In the genomic region with DNA sequence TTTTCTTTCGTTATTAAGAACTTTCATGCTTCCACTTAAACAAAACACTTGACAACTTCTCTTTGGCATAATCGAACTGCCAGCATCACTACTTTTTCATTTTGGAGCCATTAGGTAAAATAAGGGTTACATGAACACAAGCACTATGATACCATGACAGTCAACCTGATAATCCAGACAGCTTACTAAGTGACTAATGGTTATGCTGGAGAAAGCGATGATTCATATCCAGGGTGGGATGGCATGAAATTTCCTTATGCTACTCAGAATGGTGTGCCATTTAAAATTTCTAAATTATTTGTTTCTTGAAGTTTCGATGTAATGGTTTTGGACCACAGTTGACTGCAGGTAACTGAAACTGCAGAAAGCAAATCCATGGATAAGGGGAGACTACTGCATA, we compare ENCODE assay signal across 9 cellular contexts. TPM values are rescaled to one million over a fixed set of nuclear protein-coding genes. Genes with fewer than 3 reads are reported as not detected.
DNase-seq lines count a peak whose midpoint lies in the region; ATAC-seq, FAIRE-seq and TF ChIP-seq lines count a peak whose summit lies in the region.
"Not testable (repeated sequence)": the region's sequence is repeated elsewhere in the genome, so short reads cannot be mapped to it uniquely, and the experiment has no call there.
"Had no signal": no experiment of that assay in that cellular context is flagged by ENCODE, and none has a peak within 500 bp of the region (broad histone marks: within the 10 kb centered on the region; RNA-seq: fewer than 3 reads in every experiment).

No MANE protein-coding gene starts in this region.

- intact Hi-C loops in PC-9 (cut with micrococcal nuclease; ENCODE audit: unreplicated experiment); activated CD4-positive, alpha-beta T cell treated with anti-CD3 and anti-CD28 coated beads for 36 hours (cut with DNase I, micrococcal nuclease): not testable (repeated sequence)

- H4K20me1 ChIP-seq in PC-9 (ENCODE audit: insufficient read depth), result not testable (repeated sequence)

- POLR2A ChIA-PET in PC-9 (lab: Charles Lee; ENCODE audit: unreplicated experiment); activated CD4-positive, alpha-beta T cell treated with anti-CD3 and anti-CD28 coated beads for 36 hours (lab: Charles Lee): not testable (repeated sequence)

- H3K36me3 ChIP-seq in PC-9 (ENCODE audit: low read depth), result peaks cover 23% of the 10 kb centered on the region
- not testable (repeated sequence) for H3K36me3 ChIP-seq in bronchial epithelial cell (ENCODE audit: control insufficient read depth, insufficient read depth, low read length)

- H3K4me2 ChIP-seq in PC-9, result peak overlapping the region; percentile 7; the same call in 1 of the 2 replicates

- not testable (repeated sequence) for H3K4me3 Mint-ChIP-seq in activated CD4-positive, alpha-beta T cell treated with anti-CD3 and anti-CD28 coated beads for 36 hours

- H3K9me2 ChIP-seq in PC-9 (ENCODE audit: insufficient read depth), result not testable (repeated sequence)

- peaks cover 15% of the 10 kb centered on the region for H3K4me1 Mint-ChIP-seq in activated CD4-positive, alpha-beta T cell treated with anti-CD3 and anti-CD28 coated beads for 36 hours

- H3K27ac Mint-ChIP-seq in activated CD4-positive, alpha-beta T cell treated with anti-CD3 and anti-CD28 coated beads for 36 hours, result not testable (repeated sequence)

- H3K9me3 ChIP-seq in PC-9 (ENCODE audit: insufficient read depth, low read depth), result not testable (repeated sequence)

- peaks cover 60% of the 10 kb centered on the region for H3K4me1 ChIP-seq in PC-9 (replicated peaks; ENCODE audit: insufficient read depth)

- not testable (repeated sequence) for H2AFZ ChIP-seq in PC-9

- DNase-seq in A172 (ENCODE audit: low spot score), result peak; percentile 11
- DNase-seq in H54 (ENCODE audit: insufficient read length, low spot score); activated CD4-positive, alpha-beta T cell treated with anti-CD3 and anti-CD28 coated beads for 36 hours: not testable (repeated sequence)
- peak; percentile 21 for DNase-seq in LHCN-M2 (ENCODE audit: low read depth)
- peak in 1 of 2 experiments; percentile 71 for DNase-seq in PC-9
- DNase-seq in bronchial epithelial cell (ENCODE audit: low read depth), result peak; percentile 91
- DNase-seq in fibroblast of pulmonary artery (ENCODE audit: low read depth), result peak; percentile 19
- DNase-seq in kidney tubule cell (ENCODE audit: low spot score), result peak; percentile 66

- not testable (repeated sequence) for BruUV-seq in PC-9 (replicated peaks; lab: Mats Ljungman, UMichigan)

- not testable (repeated sequence) for H3K27me3 Mint-ChIP-seq in activated CD4-positive, alpha-beta T cell treated with anti-CD3 and anti-CD28 coated beads for 36 hours

- not testable (repeated sequence) for H3K27me3 ChIP-seq in PC-9 (ENCODE audit: insufficient read depth, low read depth); bronchial epithelial cell (ENCODE audit: control insufficient read depth, insufficient read depth, low read length)

- not testable (repeated sequence) for TF ChIP-seq CTCF in PC-9 (conservative IDR thresholded peaks at IDR 0.05); bronchial epithelial cell (IDR thresholded peaks at IDR 0.05; ENCODE audit: insufficient read depth, low read length, severe bottlenecking); fibroblast of pulmonary artery (IDR thresholded peaks at IDR 0.05; ENCODE audit: low read length, missing control alignments)

- peaks cover 28% of the 10 kb centered on the region for H3K79me2 ChIP-seq in PC-9 (ENCODE audit: low read depth)

- ATAC-seq in activated CD4-positive, alpha-beta T cell treated with anti-CD3 and anti-CD28 coated beads for 36 hours, result peak; percentile 42

- H3K9me3 Mint-ChIP-seq in activated CD4-positive, alpha-beta T cell treated with anti-CD3 and anti-CD28 coated beads for 36 hours (ENCODE audit: low read depth), result not testable (repeated sequence)

- not testable (repeated sequence) for TF ChIP-seq POLR2A in H54 (IDR thresholded peaks at IDR 0.05; ENCODE audit: low read depth, low read length)

- 0 out of 2 replicates have a peak overlapping the region, but pooled peaks have one; percentile 13 for H3K27ac ChIP-seq in PC-9

- H3K36me3 Mint-ChIP-seq in activated CD4-positive, alpha-beta T cell treated with anti-CD3 and anti-CD28 coated beads for 36 hours (ENCODE audit: low read depth), result not testable (repeated sequence)

- H3K4me3 ChIP-seq in PC-9; bronchial epithelial cell (ENCODE audit: low read depth, low read length); fibroblast of pulmonary artery (replicated peaks; ENCODE audit: low read depth, low read length): not testable (repeated sequence)

- H3F3A ChIP-seq in PC-9 (ENCODE audit: insufficient read depth, low read depth), result peaks cover 46% of the 10 kb centered on the region

- FAIRE-seq in H54 (lab: Jason Lieb, UNC), result peak; percentile 33
- not testable (repeated sequence) for FAIRE-seq in bronchial epithelial cell (lab: Jason Lieb, UNC)

- CTCF ChIA-PET in PC-9 (lab: Charles Lee); activated CD4-positive, alpha-beta T cell treated with anti-CD3 and anti-CD28 coated beads for 36 hours (lab: Charles Lee): not testable (repeated sequence)

RNA-seq across cellular contexts. Expression of gene TMEM45B, which starts 15.6 kb away (rescaled TPM):
- not detected in 2 replicates for total RNA-seq in A172 (2014; rRNA removed; shearing (Covaris generic))
- total RNA-seq in LHCN-M2 (2014; rRNA removed), result not detected in 2 replicates
- 0.05 TPM for polyA plus RNA-seq in LHCN-M2 (2012)
- 11.4 and 13.3 TPM in 2 replicates for total RNA-seq in PC-9 (2021)
- total RNA-seq in activated CD4-positive, alpha-beta T cell treated with anti-CD3 and anti-CD28 coated beads for 36 hours, result 1 to 10 TPM; 2.1 to 3.1 TPM
- total RNA-seq in bronchial epithelial cell, result 162 and 317 TPM in 2 replicates
- total RNA-seq: G401 had no signal

Comparison
In these comparisons a context has a peak if more than half of its experiments do, and no peak if none do; other contexts are left out.
1. RNA of gene TMEM45B, which starts 15.6 kb away (total RNA-seq): 162 to 317 TPM in bronchial epithelial cell; 11.4 to 13.3 TPM in PC-9, 2.1 to 3.1 TPM in activated CD4-positive, alpha-beta T cell treated with anti-CD3 and anti-CD28 coated beads for 36 hours, not detected in A172 and not detected in LHCN-M2; every median in the first group is over 10 times any median in the second.